In the genomic region with DNA sequence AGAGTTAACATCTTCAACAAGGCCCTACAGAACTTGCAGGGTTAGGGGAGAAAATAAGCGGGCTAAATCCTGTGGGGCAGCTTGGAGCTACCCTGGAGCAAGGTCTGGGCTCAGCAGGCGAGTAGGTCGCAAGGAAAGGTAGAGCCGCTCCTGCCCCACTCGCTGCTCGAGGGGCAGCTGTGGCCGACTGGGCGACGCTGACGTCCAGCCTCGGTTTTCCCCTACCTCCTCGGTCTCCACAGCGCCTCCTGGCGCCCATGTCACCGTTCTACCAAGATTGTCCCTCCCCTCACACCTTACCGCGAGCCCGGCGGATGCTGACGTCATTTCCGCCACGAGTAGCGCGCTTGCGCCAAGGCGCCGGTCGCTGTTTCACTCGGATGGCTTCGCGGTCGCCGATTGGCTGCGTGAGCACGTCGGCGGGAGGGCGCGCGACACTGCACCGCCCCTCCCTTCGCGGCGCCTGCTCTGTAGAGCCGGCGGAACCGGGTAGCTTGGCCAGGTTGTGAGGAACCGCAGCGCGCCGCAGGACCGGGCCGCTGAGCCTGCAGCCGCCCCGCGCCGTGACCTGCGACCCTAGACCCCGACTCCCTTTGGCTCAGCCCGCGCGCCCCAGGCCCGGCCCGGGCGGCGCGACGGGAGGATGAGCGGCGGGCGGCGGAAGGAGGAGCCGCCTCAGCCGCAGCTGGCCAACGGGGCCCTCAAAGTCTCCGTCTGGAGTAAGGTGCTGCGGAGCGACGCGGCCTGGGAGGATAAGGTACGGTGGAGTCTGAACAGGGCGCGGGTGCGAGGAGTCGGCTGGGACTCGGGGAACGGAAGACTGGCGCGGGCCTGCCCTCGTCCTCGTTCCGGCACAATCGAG, we compare ENCODE assay signal across 8 cellular contexts.
A peak's percentile ranks its signal among the peaks of the same experiment; 100 is the strongest.
DNase-seq lines count a peak whose midpoint lies in the region; ATAC-seq and TF ChIP-seq lines count a peak whose summit lies in the region.

A gene with protein sequence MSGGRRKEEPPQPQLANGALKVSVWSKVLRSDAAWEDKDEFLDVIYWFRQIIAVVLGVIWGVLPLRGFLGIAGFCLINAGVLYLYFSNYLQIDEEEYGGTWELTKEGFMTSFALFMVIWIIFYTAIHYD (plus strand): TSS at position 471 of the 862 bp plus-strand sequence. CDS start 173 bp downstream, at position 644.

- no peaks in the 10 kb centered on the region for H3K27me3 ChIP-seq in RWPE2 (ENCODE audit: insufficient read depth, poor library complexity, severe bottlenecking)

- H3K4me3 ChIP-seq in LNCaP clone FGC (ENCODE audit: low read depth, low read length): peak within 1 kb of the TSS; percentile 98
- peak within 1 kb of the TSS; percentile 69 for H3K4me3 ChIP-seq in RWPE2 (ENCODE audit: severe bottlenecking)
- peak within 1 kb of the TSS; percentile 95 for H3K4me3 ChIP-seq in fibroblast of pulmonary artery (replicated peaks; ENCODE audit: low read depth, low read length)

- H3K4me1 ChIP-seq in RWPE2 (ENCODE audit: insufficient read depth, poor library complexity, severe bottlenecking): peaks cover 14% of the 10 kb centered on the region

- peaks cover 33% of the 10 kb centered on the region for H3K36me3 ChIP-seq in RWPE2 (ENCODE audit: low read depth)

- no peaks in the 10 kb centered on the region for H3K27me3 Mint-ChIP-seq in nephron (ENCODE audit: low read depth)
- H3K27me3 Mint-ChIP-seq in stimulated activated naive CD8-positive, alpha-beta T cell treated with anti-CD3 and anti-CD28 coated beads, Interleukin-15, amount 100 ng/mL, for 72 hours: no peaks in the 10 kb centered on the region

- H3K9me3 Mint-ChIP-seq in nephron: no peaks in the 10 kb centered on the region
- no peaks in the 10 kb centered on the region for H3K9me3 Mint-ChIP-seq in stimulated activated naive CD8-positive, alpha-beta T cell treated with anti-CD3 and anti-CD28 coated beads, Interleukin-15, amount 100 ng/mL, for 72 hours

- peak within 1 kb of the TSS; percentile 84 to 94 (median 93) for H3K27ac Mint-ChIP-seq in nephron
- H3K27ac Mint-ChIP-seq in stimulated activated naive CD8-positive, alpha-beta T cell treated with anti-CD3 and anti-CD28 coated beads, Interleukin-15, amount 100 ng/mL, for 72 hours: peak within 1 kb of the TSS; percentile 93 to 96

- peak; percentile 100 for DNase-seq in ELF-1 (ENCODE audit: low read depth, low spot score)
- DNase-seq in GOT3 (lab: John Stamatoyannopoulos, UW): peak; percentile 99
- DNase-seq in LNCaP clone FGC (ENCODE audit: low read depth): peak; percentile 96
- DNase-seq in RWPE2 (ENCODE audit: low spot score): peak; percentile 100
- DNase-seq in activated T-helper 9 cell treated with anti-CD3 and anti-CD28 coated beads, Interleukin-2, amount 50 U/mL, for 16 hours (ENCODE audit: low read depth): peak; percentile 99
- DNase-seq in fibroblast of pulmonary artery (ENCODE audit: low read depth): peak; percentile 99
- peak; percentile 99 for DNase-seq in stimulated activated naive CD8-positive, alpha-beta T cell treated with anti-CD3 and anti-CD28 coated beads, Interleukin-15, amount 100 ng/mL, for 72 hours

- ATAC-seq in RWPE2 (ENCODE audit: low read depth): peak; percentile 94
- peak; percentile 92 for ATAC-seq in stimulated activated naive CD8-positive, alpha-beta T cell treated with anti-CD3 and anti-CD28 coated beads, Interleukin-15, amount 100 ng/mL, for 72 hours

- peak; percentile 99 for TF ChIP-seq CTCF in LNCaP clone FGC (IDR thresholded peaks at IDR 0.05; ENCODE audit: control insufficient read depth, extremely low read depth, insufficient read depth)
- TF ChIP-seq CTCF in RWPE2 (IDR thresholded peaks at IDR 0.05; ENCODE audit: poor library complexity, severe bottlenecking): peak; percentile 100
- TF ChIP-seq CTCF in fibroblast of pulmonary artery (IDR thresholded peaks at IDR 0.05; ENCODE audit: low read length, missing control alignments): peak; percentile 88
- peak; percentile 82 to 95 (median 86) for TF ChIP-seq CTCF in nephron (IDR thresholded peaks at IDR 0.05; ENCODE audit: unreplicated experiment in 3 of 3)

- peak within 1 kb of the TSS; percentile 51 for H3K27ac ChIP-seq in RWPE2 (ENCODE audit: poor library complexity, severe bottlenecking)

- H3K4me1 Mint-ChIP-seq in nephron: peaks cover 29% of the 10 kb centered on the region
- H3K4me1 Mint-ChIP-seq in stimulated activated naive CD8-positive, alpha-beta T cell treated with anti-CD3 and anti-CD28 coated beads, Interleukin-15, amount 100 ng/mL, for 72 hours: peaks cover 36% of the 10 kb centered on the region

- H3K36me3 Mint-ChIP-seq in nephron (ENCODE audit: low read depth): peaks cover 19% of the 10 kb centered on the region

- no peaks in the 10 kb centered on the region for H3K9me3 ChIP-seq in RWPE2 (ENCODE audit: severe bottlenecking)

- H3K4me3 Mint-ChIP-seq in nephron: peak within 1 kb of the TSS; percentile 98
- H3K4me3 Mint-ChIP-seq in stimulated activated naive CD8-positive, alpha-beta T cell treated with anti-CD3 and anti-CD28 coated beads, Interleukin-15, amount 100 ng/mL, for 72 hours: peak within 1 kb of the TSS; percentile 93 to 97

Comparison
In these comparisons a context has a peak if more than half of its experiments do, and no peak if none do; other contexts are left out.
1. Peak in every context shown above with its lines: DNase-seq, ATAC-seq, H3K4me3 ChIP-seq and H3K27ac ChIP-seq.